ENCODE assay signal across 16 cellular contexts in genomic region chr10:34292178-34292565, GRCh38.
DNase-seq lines count a peak whose midpoint lies in the region; ATAC-seq, FAIRE-seq and TF ChIP-seq lines count a peak whose summit lies in the region.
"Had no signal": no experiment of that assay in that cellular context is flagged by ENCODE, and none has a peak within 500 bp of the region (broad histone marks: within the 10 kb centered on the region; RNA-seq: fewer than 3 reads in every experiment).

No MANE protein-coding gene starts in this region.

- intact Hi-C loops in GM12878 (cut with micrococcal nuclease; ENCODE audit: unreplicated experiment) = no loop called here

- no peak overlapping the region for H2AFZ ChIP-seq in ACC112 (ENCODE audit: low read length, unreplicated experiment)
- H2AFZ ChIP-seq in SK-N-SH (ENCODE audit: low read depth) = no peak overlapping the region
- H2AFZ ChIP-seq in GM12878 (ENCODE audit: control insufficient read depth, low read depth, low read length) = no peak overlapping the region
- H2AFZ ChIP-seq: PC-9 had no signal

- TF ChIP-seq POLR2A in GM12878 (IDR thresholded peaks at IDR 0.05; ENCODE audit: low read depth, low read length) = no peak

- no peak overlapping the region for H3K9ac ChIP-seq in SK-N-SH
- no peak overlapping the region for H3K9ac ChIP-seq in GM12878 (ENCODE audit: control insufficient read depth, insufficient read depth, low read length)

- H3K27me3 ChIP-seq in ACC112 (ENCODE audit: insufficient read depth, low read length) = no peaks in the 10 kb centered on the region
- H3K27me3 ChIP-seq in SK-N-SH (ENCODE audit: insufficient read depth) = no peaks in the 10 kb centered on the region
- no peaks in the 10 kb centered on the region for H3K27me3 ChIP-seq in GM12878 (replicated peaks in 1 of 2; ENCODE audit: control insufficient read depth in 2 of 2, insufficient read depth in 2 of 2, low read length in 1 of 2)

- TF ChIP-seq EP300 in SK-N-SH (IDR thresholded peaks at IDR 0.05; ENCODE audit: borderline replicate concordance in 1 of 2, low read depth in 1 of 2, low read length in 1 of 2) (no peak), GM12878 (IDR thresholded peaks at IDR 0.05; ENCODE audit: borderline replicate concordance in 1 of 2, control insufficient read depth in 1 of 2, low read depth in 2 of 2, low read length in 2 of 2) (no peak)

- H3K27ac ChIP-seq in ACC112 (ENCODE audit: low read depth, low read length) (peak overlapping the region; percentile 89), SK-N-SH (ENCODE audit: low read depth in 2 of 2, low read length in 1 of 2) (peak overlapping the region; percentile 53 to 95), GM12878 (ENCODE audit: control insufficient read depth, insufficient read depth) (no peak overlapping the region)
- H3K27ac ChIP-seq: PC-9 had no signal

- 0 out of 2 replicates have a peak overlapping the region, but pooled peaks have one; percentile 1 for H3K4me2 ChIP-seq in SK-N-SH
- H3K4me2 ChIP-seq in GM12878 (ENCODE audit: control insufficient read depth, insufficient read depth) = no peak overlapping the region
- H3K4me2 ChIP-seq: PC-9 had no signal

- RAD21 ChIA-PET in GM12878 (lab: Charles Lee; ENCODE audit: unreplicated experiment) = interaction anchor here (0.9 to 2.3 kb wide), 6 partner anchors 8 to 549 kb away, joined by 3 to 9 read pairs (median 3); no protein-coding TSS in a partner anchor

- 84% methylated on average over 4 of the region's 4 CpGs for WGBS in SK-N-SH (ENCODE audit: low lambda C conversion rate)
- 19% methylated on average over 4 of the region's 4 CpGs for WGBS in GM12878 (ENCODE audit: insufficient coverage, insufficient replicate concordance, low lambda C conversion rate, missing lambda C conversion rate)

- H3F3A ChIP-seq in SK-N-SH (replicated peaks; ENCODE audit: insufficient read depth) = peaks cover 17% of the 10 kb centered on the region

- TF ChIP-seq RAD21 in SK-N-SH (IDR thresholded peaks at IDR 0.05; ENCODE audit: low read length) (no peak), GM12878 (IDR thresholded peaks at IDR 0.05; ENCODE audit: insufficient read depth, low read depth, low read length) (no peak)

- in situ Hi-C loops in GM12878 (cut with MboI) = no loop called here

- H3K79me2 ChIP-seq in ACC112 (ENCODE audit: control insufficient read depth, insufficient read depth, low read length, unreplicated experiment) (no peaks in the 10 kb centered on the region), SK-N-SH (ENCODE audit: insufficient read depth) (no peaks in the 10 kb centered on the region), GM12878 (ENCODE audit: control insufficient read depth, insufficient read depth, low read length) (no peaks in the 10 kb centered on the region)

- no peak overlapping the region for H3K4me3 ChIP-seq in ACC112 (ENCODE audit: low read depth, low read length)
- no peak overlapping the region for H3K4me3 ChIP-seq in SK-N-SH (ENCODE audit: low read depth in 2 of 2, low read length in 1 of 2)
- no peak overlapping the region for H3K4me3 ChIP-seq in GM12878
- H3K4me3 ChIP-seq in fibroblast of the aortic adventitia (ENCODE audit: low read depth, low read length) = no peak overlapping the region
- H3K4me3 ChIP-seq: K562, PC-9 had no signal

- CTCF ChIA-PET in SK-N-SH (lab: Yijun Ruan, JAX) = interaction anchor here (0.8 to 0.9 kb wide), 2 partner anchors 16 to 28 kb away, joined by 3 read pairs; no protein-coding TSS in a partner anchor
- CTCF ChIA-PET in GM12878 (lab: Yijun Ruan, JAX) = interaction anchor here (0.9 to 1.8 kb wide), 4 partner anchors 11 to 81 kb away, joined by 4 to 6 read pairs (median 4); no protein-coding TSS in a partner anchor

- H4K20me1 ChIP-seq in SK-N-SH (ENCODE audit: insufficient read depth) (no peaks in the 10 kb centered on the region), GM12878 (ENCODE audit: control insufficient read depth, insufficient read depth) (no peaks in the 10 kb centered on the region)

- H3K9me3 ChIP-seq in SK-N-SH (no peaks in the 10 kb centered on the region), GM12878 (replicated peaks; ENCODE audit: control insufficient read depth, insufficient read depth, low read length) (no peaks in the 10 kb centered on the region)

- TF ChIP-seq CTCF in SK-N-SH (IDR thresholded peaks at IDR 0.05) = no peak
- TF ChIP-seq CTCF in GM12878 (IDR thresholded peaks at IDR 0.05 in 2 of 3, conservative IDR thresholded peaks at IDR 0.05 in 1 of 3; ENCODE audit: control insufficient read depth in 2 of 3, extremely low read depth in 1 of 3, insufficient read depth in 1 of 3, low read depth in 3 of 3, low read length in 3 of 3) = no peak
- TF ChIP-seq CTCF in fibroblast of the aortic adventitia (IDR thresholded peaks at IDR 0.05; ENCODE audit: insufficient read depth, low read length) = no peak

- POLR2A ChIA-PET in SK-N-SH (lab: Yijun Ruan, JAX) (no interaction called here), GM12878 (lab: Charles Lee) (interaction anchor here (0.6 to 1.3 kb wide), 2 partner anchors 12 to 918 kb away, joined by 3 read pairs; no protein-coding TSS in a partner anchor)

- H3K4me1 ChIP-seq in ACC112 (ENCODE audit: control insufficient read depth, insufficient read depth, low read length, unreplicated experiment) (peaks cover 36% of the 10 kb centered on the region), SK-N-SH (ENCODE audit: control insufficient read depth in 1 of 2, insufficient read depth in 2 of 2, low read depth in 1 of 2, low read length in 1 of 2) (peaks cover 5 to 17% of the 10 kb centered on the region in 2 experiments), GM12878 (ENCODE audit: control insufficient read depth, insufficient read depth, low read length) (no peaks in the 10 kb centered on the region)

- no peaks in the 10 kb centered on the region for H3K9me2 ChIP-seq in SK-N-SH

- no peak for FAIRE-seq in GM12878 (lab: Jason Lieb, UNC)
- FAIRE-seq: K562 had no signal

- peak; percentile 64 for ATAC-seq in GM12878
- ATAC-seq in GM21576 (IDR thresholded peaks at IDR 0.05; ENCODE audit: unreplicated experiment) = no peak
- ATAC-seq: CD8-positive, alpha-beta T cell; K562 had no signal

- BruUV-seq in GM12878 (replicated peaks; lab: Mats Ljungman, UMichigan) = no TSS peak

- SMC1A ChIA-PET in GM12878 (lab: Charles Lee; ENCODE audit: uncharacterized antibody, unreplicated experiment) = interaction anchor here (0.7 to 3.2 kb wide), 10 partner anchors 9 to 960 kb away, joined by 3 to 11 read pairs (median 4); no protein-coding TSS in a partner anchor

- H3K36me3 ChIP-seq in ACC112 (ENCODE audit: insufficient read depth, low read length) = no peaks in the 10 kb centered on the region
- no peaks in the 10 kb centered on the region for H3K36me3 ChIP-seq in SK-N-SH (replicated peaks in 1 of 2; ENCODE audit: control insufficient read depth in 1 of 2, insufficient read depth in 2 of 2, low read length in 1 of 2)
- H3K36me3 ChIP-seq in GM12878 (ENCODE audit: control insufficient read depth in 2 of 2, insufficient read depth in 2 of 2, low read length in 1 of 2) = no peaks in the 10 kb centered on the region

- DNase-seq in SK-N-SH = no peak
- DNase-seq in GM12878 (ENCODE audit: low read depth, low spot score) = no peak
- peak; percentile 39 for DNase-seq in fibroblast of the aortic adventitia (ENCODE audit: low read depth)
- no peak for DNase-seq in putamen (ENCODE audit: low spot score)
- DNase-seq in C1 segment of cervical spinal cord (lab: John Stamatoyannopoulos, UW) = no peak
- no peak for DNase-seq in NCI-H524 (lab: John Stamatoyannopoulos, UW)
- DNase-seq: ACHN; CD8-positive, alpha-beta T cell; GF-D8; GOT3; NCI-H2081 treated with DMSO at 0.1 percent for 48 hours; NCI-H345; PC-9 had no signal

TF ChIP-seq in SK-N-SH, 30 proteins besides CTCF, POLR2A, EP300 and RAD21:
- TF ChIP-seq, protein P1, sequence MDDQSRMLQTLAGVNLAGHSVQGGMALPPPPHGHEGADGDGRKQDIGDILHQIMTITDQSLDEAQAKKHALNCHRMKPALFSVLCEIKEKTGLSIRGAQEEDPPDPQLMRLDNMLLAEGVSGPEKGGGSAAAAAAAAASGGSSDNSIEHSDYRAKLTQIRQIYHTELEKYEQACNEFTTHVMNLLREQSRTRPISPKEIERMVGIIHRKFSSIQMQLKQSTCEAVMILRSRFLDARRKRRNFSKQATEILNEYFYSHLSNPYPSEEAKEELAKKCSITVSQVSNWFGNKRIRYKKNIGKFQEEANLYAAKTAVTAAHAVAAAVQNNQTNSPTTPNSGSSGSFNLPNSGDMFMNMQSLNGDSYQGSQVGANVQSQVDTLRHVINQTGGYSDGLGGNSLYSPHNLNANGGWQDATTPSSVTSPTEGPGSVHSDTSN (IDR thresholded peaks at IDR 0.05) = peak; percentile 0; the same call in 1 of the 2 replicates
- TF ChIP-seq JUND (IDR thresholded peaks at IDR 0.05) (no peak), TCF12 (IDR thresholded peaks at IDR 0.05) (peak; percentile 23; the same call in 1 of the 2 replicates)
TF ChIP-seq in SK-N-SH: peak in this region for 2.

TF ChIP-seq in GM12878, 131 proteins besides CTCF, POLR2A, EP300 and RAD21:
- no peak for TF ChIP-seq FOXM1 (IDR thresholded peaks at IDR 0.05; ENCODE audit: low read depth, low read length)
